Comparison of ENCODE assay signal across 1 cellular context in the genomic region with DNA sequence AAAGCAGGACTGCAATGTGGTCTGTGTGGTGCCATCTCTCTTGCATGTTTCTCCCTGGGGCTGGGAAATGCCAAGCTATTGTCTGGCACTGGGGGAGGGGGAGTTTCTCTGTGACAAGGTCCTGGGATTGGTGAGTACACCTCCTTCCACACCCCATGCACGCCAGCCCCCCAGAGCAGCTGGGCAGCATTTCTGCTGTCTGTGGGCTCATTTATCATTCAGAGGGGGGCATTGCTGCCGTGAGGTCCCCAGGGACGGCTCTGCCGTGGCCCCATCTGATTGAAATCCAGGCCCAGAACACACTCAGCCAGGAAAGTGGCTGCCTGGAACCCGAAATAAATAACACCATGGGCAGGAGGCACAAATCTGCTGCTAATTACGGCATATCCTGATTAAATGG.
TF ChIP-seq lines count a peak whose summit lies in the region.

No MANE protein-coding gene starts in this region.

TF ChIP-seq in H1, 55 proteins besides CTCF, POLR2A, EP300 and RAD21 (continued from another document):
- TF ChIP-seq TCF12 (IDR thresholded peaks at IDR 0.05; ENCODE audit: low read depth, low read length) (no peak), TEAD4 (IDR thresholded peaks at IDR 0.05; ENCODE audit: low read depth, low read length) (no peak), ASH2L (IDR thresholded peaks at IDR 0.05; ENCODE audit: low read length) (no peak), BACH1 (IDR thresholded peaks at IDR 0.05; ENCODE audit: low read length) (no peak), MAFK (IDR thresholded peaks at IDR 0.05; ENCODE audit: low read depth, low read length) (no peak), SIN3A (conservative IDR thresholded peaks at IDR 0.05 in 1 of 2, IDR thresholded peaks at IDR 0.05 in 1 of 2; ENCODE audit: low read depth in 1 of 2, low read length in 2 of 2) (no peak), POU5F1 (IDR thresholded peaks at IDR 0.05; ENCODE audit: low read depth, low read length) (no peak), POLR2AphosphoS5 (IDR thresholded peaks at IDR 0.05; ENCODE audit: low read depth, low read length) (no peak)
TF ChIP-seq in H1: peak in this region for 0.
